15 cellular contexts compared by ENCODE assay signal in the genomic region with DNA sequence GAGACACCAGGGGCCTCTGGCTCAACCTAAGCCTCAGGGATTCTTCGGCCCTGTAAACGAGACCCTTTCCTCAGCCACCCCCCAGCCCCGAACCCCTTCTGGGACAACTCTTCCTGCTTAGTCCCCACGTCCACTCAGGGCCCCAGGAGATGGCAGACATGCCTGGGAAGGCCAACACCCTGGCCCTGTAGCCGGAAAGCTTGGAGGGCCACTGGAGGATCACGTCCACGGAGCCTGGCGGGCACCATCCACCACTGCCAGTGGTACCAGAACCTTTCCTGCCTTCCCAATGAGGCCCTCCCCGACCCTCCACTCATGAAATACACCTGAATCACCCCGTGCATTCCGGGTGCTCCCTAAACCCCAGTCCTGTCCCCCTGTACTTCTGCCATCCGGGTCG. TPM values are rescaled to one million over a fixed set of nuclear protein-coding genes. Genes with fewer than 3 reads are reported as not detected.
DNase-seq lines count a peak whose midpoint lies in the region; ATAC-seq and TF ChIP-seq lines count a peak whose summit lies in the region.
"Had no signal": no experiment of that assay in that cellular context is flagged by ENCODE, and none has a peak within 500 bp of the region (broad histone marks: within the 10 kb centered on the region; RNA-seq: fewer than 3 reads in every experiment).

No MANE protein-coding gene starts in this region.

- H3K4me2 ChIP-seq in PC-3 (ENCODE audit: low read length), result peak overlapping the region; percentile 99

- H3F3A ChIP-seq in PC-3 (ENCODE audit: low read length, unreplicated experiment), result peaks cover 9% of the 10 kb centered on the region

- H3K4me1 Mint-ChIP-seq in activated naive CD4-positive, alpha-beta T cell treated with anti-CD3 and anti-CD28 coated beads for 36 hours (ENCODE audit: low read depth), result peaks cover 25% of the 10 kb centered on the region
- peaks cover 4% of the 10 kb centered on the region for H3K4me1 Mint-ChIP-seq in endodermal cell
- H3K4me1 Mint-ChIP-seq in stimulated activated effector memory CD8-positive, alpha-beta T cell treated with anti-CD3 and anti-CD28 coated beads, Interleukin-12 subunit alpha, Interleukin-12 subunit beta, amount 100 ng/mL, for 72 hours, result peaks cover 20% of the 10 kb centered on the region

- peak overlapping the region; percentile 36 for H3K27ac Mint-ChIP-seq in activated naive CD4-positive, alpha-beta T cell treated with anti-CD3 and anti-CD28 coated beads for 36 hours
- H3K27ac Mint-ChIP-seq in endodermal cell, result no peak overlapping the region
- H3K27ac Mint-ChIP-seq in stimulated activated effector memory CD8-positive, alpha-beta T cell treated with anti-CD3 and anti-CD28 coated beads, Interleukin-12 subunit alpha, Interleukin-12 subunit beta, amount 100 ng/mL, for 72 hours, result peak overlapping the region; percentile 96
- H3K27ac Mint-ChIP-seq: activated B cell treated with CpG ODN at 0.5 μM for 24 hours had no signal

- ATAC-seq in PC-3 (no peak), HG03571 (IDR thresholded peaks at IDR 0.05; ENCODE audit: unreplicated experiment) (no peak)
- ATAC-seq in stimulated activated effector memory CD8-positive, alpha-beta T cell treated with anti-CD3 and anti-CD28 coated beads, Interleukin-12 subunit alpha, Interleukin-12 subunit beta, amount 100 ng/mL, for 72 hours, result no peak
- ATAC-seq: foreskin keratinocyte had no signal

- DNase-seq in activated naive CD4-positive, alpha-beta T cell treated with anti-CD3 and anti-CD28 coated beads for 36 hours, result no peak
- DNase-seq in activated naive CD4-positive, alpha-beta T cell treated with Interleukin-2 at 50 U/mL for 16 hours, result no peak
- DNase-seq in PC-3 (no peak), endodermal cell (no peak), lower leg skin (ENCODE audit: low spot score in 2 of 2) (no peak), NCI-H82 (lab: John Stamatoyannopoulos, UW) (no peak)
- DNase-seq in stimulated activated effector memory CD8-positive, alpha-beta T cell treated with anti-CD3 and anti-CD28 coated beads, Interleukin-12 subunit alpha, Interleukin-12 subunit beta, amount 100 ng/mL, for 72 hours (ENCODE audit: low spot score in 2 of 2), result no peak
- DNase-seq: activated B cell treated with CpG ODN at 0.5 μM for 24 hours; foreskin keratinocyte; GF-D8; islet precursor cell; MV-4-11; stimulated activated CD4-positive, alpha-beta T cell treated with anti-CD3 and anti-CD28 coated beads, Interleukin-12 subunit alpha, Interleukin-12 subunit beta, amount 100 ng/mL, for 4 hours had no signal

- H3K9me3 ChIP-seq in PC-3 (ENCODE audit: low read length) (no peaks in the 10 kb centered on the region), endodermal cell (ENCODE audit: control insufficient read depth, low read length) (no peaks in the 10 kb centered on the region)

- no peak overlapping the region for H2AFZ ChIP-seq in PC-3 (ENCODE audit: low read length)

- BruUV-seq in PC-3 (replicated peaks; lab: Mats Ljungman, UMichigan), result no TSS peak

- H3K9me2 ChIP-seq in PC-3 (replicated peaks; ENCODE audit: low read length), result no peaks in the 10 kb centered on the region

- H3K9ac ChIP-seq in PC-3 (ENCODE audit: low read length) (peak overlapping the region; percentile 98; the same call in 1 of the 2 replicates), endodermal cell (ENCODE audit: extremely low read depth, low read length, poor library complexity, severe bottlenecking) (no peak overlapping the region)

- no peaks in the 10 kb centered on the region for H3K27me3 Mint-ChIP-seq in activated naive CD4-positive, alpha-beta T cell treated with anti-CD3 and anti-CD28 coated beads for 36 hours (ENCODE audit: low read depth)
- H3K27me3 Mint-ChIP-seq in endodermal cell (ENCODE audit: insufficient read depth), result peaks cover 5% of the 10 kb centered on the region
- H3K27me3 Mint-ChIP-seq: activated B cell treated with CpG ODN at 0.5 μM for 24 hours; dendritic cell treated with granulocyte-macrophage colony-stimulating factor and Interleukin-4, amounts not matched to agents 40 ng/mL and 50 ng/mL, for 4 days had no signal

- intact Hi-C loops in activated naive CD4-positive, alpha-beta T cell treated with anti-CD3 and anti-CD28 coated beads for 36 hours (cut with micrococcal nuclease), result no loop called here
- intact Hi-C loops in PC-3 (cut with micrococcal nuclease) (no loop called here), lower leg skin (cut with DNase I; ENCODE audit: low total_unique reads) (no loop called here)

- H3K36me3 ChIP-seq in PC-3 (ENCODE audit: low read depth, low read length) (peaks cover 10% of the 10 kb centered on the region; the same call in 1 of the 2 replicates), endodermal cell (ENCODE audit: control insufficient read depth, insufficient read depth, low read length) (peaks cover 12% of the 10 kb centered on the region)

- peaks cover 1% of the 10 kb centered on the region for H3K36me3 Mint-ChIP-seq in activated naive CD4-positive, alpha-beta T cell treated with anti-CD3 and anti-CD28 coated beads for 36 hours (ENCODE audit: low read depth)
- peaks cover 8% of the 10 kb centered on the region for H3K36me3 Mint-ChIP-seq in endodermal cell (ENCODE audit: low read depth)
- peaks cover 13% of the 10 kb centered on the region for H3K36me3 Mint-ChIP-seq in stimulated activated effector memory CD8-positive, alpha-beta T cell treated with anti-CD3 and anti-CD28 coated beads, Interleukin-12 subunit alpha, Interleukin-12 subunit beta, amount 100 ng/mL, for 72 hours

- peaks cover 20% of the 10 kb centered on the region for H3K4me1 ChIP-seq in PC-3 (ENCODE audit: insufficient read depth, low read length)
- H3K4me1 ChIP-seq in endodermal cell (ENCODE audit: control insufficient read depth, insufficient read depth, low read length), result no peaks in the 10 kb centered on the region
- H3K4me1 ChIP-seq: foreskin keratinocyte had no signal

- H3K4me3 Mint-ChIP-seq in activated naive CD4-positive, alpha-beta T cell treated with anti-CD3 and anti-CD28 coated beads for 36 hours, result peak overlapping the region; percentile 89
- peak overlapping the region; percentile 76 for H3K4me3 Mint-ChIP-seq in endodermal cell
- H3K4me3 Mint-ChIP-seq in stimulated activated effector memory CD8-positive, alpha-beta T cell treated with anti-CD3 and anti-CD28 coated beads, Interleukin-12 subunit alpha, Interleukin-12 subunit beta, amount 100 ng/mL, for 72 hours, result peak overlapping the region; percentile 85

- CTCF ChIA-PET in activated naive CD4-positive, alpha-beta T cell treated with anti-CD3 and anti-CD28 coated beads for 36 hours (lab: Charles Lee), result no interaction called here
- CTCF ChIA-PET in PC-3 (lab: Charles Lee), result no interaction called here

- no peaks in the 10 kb centered on the region for H4K20me1 ChIP-seq in PC-3 (ENCODE audit: low read length)

- H3K27me3 ChIP-seq in PC-3 (ENCODE audit: low read length) (no peaks in the 10 kb centered on the region), endodermal cell (ENCODE audit: control insufficient read depth, insufficient read depth, low read length, poor library complexity, severe bottlenecking) (no peaks in the 10 kb centered on the region)
- H3K27me3 ChIP-seq: foreskin keratinocyte had no signal

- H3K79me2 ChIP-seq in PC-3 (ENCODE audit: low read length), result peaks cover 35% of the 10 kb centered on the region

- 85 to 95% methylated on average over 7 to 13 of the region's 13 CpGs for WGBS in endodermal cell (ENCODE audit: insufficient coverage in 1 of 2, insufficient read length in 1 of 2), 2 experiments
- WGBS in lower leg skin, 2 donors, result 83 to 89% methylated on average over 13 of the region's 13 CpGs

- POLR2A ChIA-PET in PC-3 (lab: Charles Lee; ENCODE audit: unreplicated experiment), result no interaction called here

- peak overlapping the region; percentile 96 for H3K4me3 ChIP-seq in PC-3 (ENCODE audit: low read length)
- H3K4me3 ChIP-seq in endodermal cell (ENCODE audit: low read length), result no peak overlapping the region
- no peak overlapping the region for H3K4me3 ChIP-seq in lower leg skin (ENCODE audit: low read depth, poor library complexity, severe bottlenecking)

- TF ChIP-seq POLR2A in lower leg skin (IDR thresholded peaks at IDR 0.05), result no peak

- H3K27ac ChIP-seq in PC-3 (ENCODE audit: low read length) (no peak overlapping the region), endodermal cell (ENCODE audit: low read depth, low read length) (no peak overlapping the region)
- H3K27ac ChIP-seq: foreskin keratinocyte had no signal

- no peaks in the 10 kb centered on the region for H3K9me3 Mint-ChIP-seq in activated naive CD4-positive, alpha-beta T cell treated with anti-CD3 and anti-CD28 coated beads for 36 hours
- no peaks in the 10 kb centered on the region for H3K9me3 Mint-ChIP-seq in endodermal cell
- no peaks in the 10 kb centered on the region for H3K9me3 Mint-ChIP-seq in stimulated activated effector memory CD8-positive, alpha-beta T cell treated with anti-CD3 and anti-CD28 coated beads, Interleukin-12 subunit alpha, Interleukin-12 subunit beta, amount 100 ng/mL, for 72 hours
- H3K9me3 Mint-ChIP-seq: activated B cell treated with CpG ODN at 0.5 μM for 24 hours; dendritic cell treated with granulocyte-macrophage colony-stimulating factor and Interleukin-4, amounts not matched to agents 40 ng/mL and 50 ng/mL, for 4 days had no signal

- TF ChIP-seq CTCF in PC-3 (conservative IDR thresholded peaks at IDR 0.05; ENCODE audit: low read depth, low read length), result no peak
- TF ChIP-seq CTCF in endodermal cell (conservative IDR thresholded peaks at IDR 0.05), result no peak
- TF ChIP-seq CTCF in lower leg skin (IDR thresholded peaks at IDR 0.05), result no peak

RNA-seq across cellular contexts. Expression of a gene that starts 2.0 kb away (rescaled TPM):
- total RNA-seq in activated naive CD4-positive, alpha-beta T cell treated with anti-CD3 and anti-CD28 coated beads for 36 hours, result 100 to 1,000 TPM; 108 TPM
- total RNA-seq in PC-3 (2014; rRNA removed) (823 and 1,067 TPM in 2 replicates), endodermal cell (100 to 1,000 TPM; 159 to 162 TPM), lower leg skin (100 to 1,000 TPM in 3 of 4 donors, 10 to 100 TPM in 1; 97.3 to 140 (median 114) TPM)
- polyA plus RNA-seq in endodermal cell (2013, experiment 1 of 2), result 82.4 TPM
- 74.8 TPM for polyA plus RNA-seq in endodermal cell (2013, experiment 2 of 2)

RNA-seq across cellular contexts. Expression of a gene that starts 14.7 kb away (rescaled TPM):
- under 1 TPM; 0.54 to 0.57 TPM for total RNA-seq in activated naive CD4-positive, alpha-beta T cell treated with anti-CD3 and anti-CD28 coated beads for 36 hours
- total RNA-seq in PC-3 (2014; rRNA removed), result 25.3 and 29.0 TPM in 2 replicates
- total RNA-seq in endodermal cell, result 10 to 100 TPM; 28.3 to 29.2 TPM
- polyA plus RNA-seq in endodermal cell (2013, experiment 1 of 2), result 144 TPM
- 128 TPM for polyA plus RNA-seq in endodermal cell (2013, experiment 2 of 2)
- total RNA-seq in lower leg skin, result 10 to 100 TPM; 34.1 to 76.1 (median 35.9) TPM

RNA-seq across cellular contexts. Expression of a gene that starts 23.8 kb away (rescaled TPM):
- 10 to 100 TPM; 33.4 to 35.0 TPM for total RNA-seq in activated naive CD4-positive, alpha-beta T cell treated with anti-CD3 and anti-CD28 coated beads for 36 hours
- total RNA-seq in PC-3 (2014; rRNA removed), result 626 and 813 TPM in 2 replicates
- total RNA-seq in endodermal cell, result 10 to 100 TPM; 71.9 to 73.3 TPM
- 56.7 TPM for polyA plus RNA-seq in endodermal cell (2013, experiment 1 of 2)
- 48.1 TPM for polyA plus RNA-seq in endodermal cell (2013, experiment 2 of 2)
- total RNA-seq in lower leg skin, result 100 to 1,000 TPM in 3 of 4 donors, 10 to 100 TPM in 1; 92.0 to 163 (median 113) TPM

RNA-seq across cellular contexts. Expression of a gene that starts 26.1 kb away (rescaled TPM):
- total RNA-seq in activated naive CD4-positive, alpha-beta T cell treated with anti-CD3 and anti-CD28 coated beads for 36 hours, result 100 to 1,000 TPM in 1 of 2 experiments, 10 to 100 TPM in 1; 97.7 to 108 TPM
- total RNA-seq in PC-3 (2014; rRNA removed) (356 and 385 TPM in 2 replicates), endodermal cell (100 to 1,000 TPM; 187 to 244 TPM), lower leg skin (100 to 1,000 TPM; 122 to 249 (median 142) TPM)
- polyA plus RNA-seq in endodermal cell (2013, experiment 1 of 2), result 255 TPM
- polyA plus RNA-seq in endodermal cell (2013, experiment 2 of 2), result 217 TPM

RNA-seq across cellular contexts. Expression of a gene that starts 34.0 kb away (rescaled TPM):
- total RNA-seq in activated naive CD4-positive, alpha-beta T cell treated with anti-CD3 and anti-CD28 coated beads for 36 hours, result 100 to 1,000 TPM; 103 to 107 TPM
- total RNA-seq in PC-3 (2014; rRNA removed) (439 and 506 TPM in 2 replicates), endodermal cell (100 to 1,000 TPM; 109 to 129 TPM), lower leg skin (100 to 1,000 TPM in 3 of 4 donors, 10 to 100 TPM in 1; 83.4 to 122 (median 106) TPM)
- 104 TPM for polyA plus RNA-seq in endodermal cell (2013, experiment 1 of 2)
- 98.2 TPM for polyA plus RNA-seq in endodermal cell (2013, experiment 2 of 2)

Comparison
In these comparisons a context has a peak if more than half of its experiments do, and no peak if none do; other contexts are left out.
1. RNA of a gene that starts 14.7 kb away (total RNA-seq): 34.1 to 76.1 TPM in lower leg skin, 28.3 to 29.2 TPM in endodermal cell and 25.3 to 29.0 TPM in PC-3; 0.54 to 0.57 TPM in activated naive CD4-positive, alpha-beta T cell treated with anti-CD3 and anti-CD28 coated beads for 36 hours; every median in the first group is over 10 times any median in the second.
2. Peak in every context shown above with its lines, with median percentiles within 50 percentile points of each other: H3K4me3 Mint-ChIP-seq.